In genomic region chr11:45264839-45265515, GRCh38 we compare ENCODE assay signal across 11 cellular contexts. TPM values are rescaled to one million over a fixed set of nuclear protein-coding genes. Genes with fewer than 3 reads are reported as not detected.
DNase-seq lines count a peak whose midpoint lies in the region; ATAC-seq, FAIRE-seq and TF ChIP-seq lines count a peak whose summit lies in the region.
"Had no signal": no experiment of that assay in that cellular context is flagged by ENCODE, and none has a peak within 500 bp of the region (broad histone marks: within the 10 kb centered on the region; RNA-seq: fewer than 3 reads in every experiment).

No MANE protein-coding gene starts in this region.

- peak overlapping the region; percentile 56 for H3K27ac Mint-ChIP-seq in astrocyte (ENCODE audit: unreplicated experiment)

- no peak overlapping the region for H3K4me3 ChIP-seq in A673 (ENCODE audit: low read depth, low read length, poor library complexity, severe bottlenecking)
- H3K4me3 ChIP-seq in HEK293 (ENCODE audit: low read depth, low read length): no peak overlapping the region
- peak overlapping the region; percentile 18 for H3K4me3 ChIP-seq in astrocyte (ENCODE audit: insufficient read depth, low read depth, low read length)
- H3K4me3 ChIP-seq in hepatocyte: no peak overlapping the region
- H3K4me3 ChIP-seq in gastrocnemius medialis: no peak overlapping the region

- no TSS peak for BruUV-seq in A673 (replicated peaks; lab: Mats Ljungman, UMichigan)

- H3K4me2 ChIP-seq in astrocyte (ENCODE audit: low read length) (peak overlapping the region; percentile 80), hepatocyte (no peak overlapping the region)

- H3K4me1 Mint-ChIP-seq in astrocyte (ENCODE audit: low read depth, unreplicated experiment): peaks cover 20% of the 10 kb centered on the region

- in situ Hi-C loops in gastrocnemius medialis (cut with MboI; ENCODE audit: low sequenced_read_pairs in 4 of 4): no loop called here

- H3K9ac ChIP-seq in astrocyte (ENCODE audit: low read length): peak overlapping the region; percentile 49

- H3K4me3 Mint-ChIP-seq in astrocyte (ENCODE audit: unreplicated experiment): no peak overlapping the region

- no peak for TF ChIP-seq POLR2A in gastrocnemius medialis (IDR thresholded peaks at IDR 0.05)

- ATAC-seq in gastrocnemius medialis: no peak

- H3K9me3 ChIP-seq in A673 (ENCODE audit: low read depth, low read length, poor library complexity, severe bottlenecking) (no peaks in the 10 kb centered on the region), HEK293 (ENCODE audit: control insufficient read depth, insufficient read depth, low read depth, low read length) (no peaks in the 10 kb centered on the region), astrocyte (ENCODE audit: insufficient read depth, low read depth, low read length) (no peaks in the 10 kb centered on the region), hepatocyte (ENCODE audit: low read depth) (no peaks in the 10 kb centered on the region), gastrocnemius medialis (no peaks in the 10 kb centered on the region)

- H3K27me3 Mint-ChIP-seq in astrocyte (ENCODE audit: low read depth, unreplicated experiment): peaks cover 14% of the 10 kb centered on the region

- DNase-seq in A673 (ENCODE audit: low spot score): peak; percentile 34
- DNase-seq in astrocyte (ENCODE audit: low read depth): peak; percentile 94
- DNase-seq in hepatocyte (ENCODE audit: low spot score): peak; percentile 57
- no peak for DNase-seq in gastrocnemius medialis
- no peak for DNase-seq in stimulated activated CD4-positive, alpha-beta T cell treated with anti-CD3 and anti-CD28 coated beads, Interleukin-15, amount 100 ng/mL, for 24 hours
- DNase-seq in midbrain (lab: John Stamatoyannopoulos, UW): no peak
- no peak for DNase-seq in germinal center (ENCODE audit: low spot score)
- DNase-seq: islet precursor cell, NCI-H69 had no signal

- H3K4me1 ChIP-seq in A673 (ENCODE audit: insufficient read depth, low read length, poor library complexity, severe bottlenecking) (no peaks in the 10 kb centered on the region), HEK293 (ENCODE audit: control insufficient read depth, insufficient read depth, low read length) (no peaks in the 10 kb centered on the region), astrocyte (ENCODE audit: insufficient read depth, low read length) (peaks cover 17% of the 10 kb centered on the region), hepatocyte (ENCODE audit: insufficient read depth) (peaks cover 29% of the 10 kb centered on the region), gastrocnemius medialis (no peaks in the 10 kb centered on the region)

- TF ChIP-seq CTCF in A673 (conservative IDR thresholded peaks at IDR 0.05; ENCODE audit: low read depth, low read length) (no peak), HEK293 (tag by site-specific recombination; IDR thresholded peaks at IDR 0.05) (no peak), astrocyte (IDR thresholded peaks at IDR 0.05; ENCODE audit: insufficient read depth, low read depth, low read length) (no peak), hepatocyte (IDR thresholded peaks at IDR 0.05; ENCODE audit: poor library complexity) (no peak), gastrocnemius medialis (IDR thresholded peaks at IDR 0.05 in 4 of 5, conservative IDR thresholded peaks at IDR 0.05 in 1 of 5) (no peak)

- H3K27me3 ChIP-seq in A673 (replicated peaks; ENCODE audit: insufficient read depth, low read depth, low read length, poor library complexity): peaks cover 17% of the 10 kb centered on the region
- peaks cover 9% of the 10 kb centered on the region for H3K27me3 ChIP-seq in astrocyte (ENCODE audit: insufficient read depth, low read length)
- no peaks in the 10 kb centered on the region for H3K27me3 ChIP-seq in hepatocyte
- H3K27me3 ChIP-seq in gastrocnemius medialis: peaks cover 0 to 22% (median 7%) of the 10 kb centered on the region in 3 donors

- WGBS in hepatocyte (ENCODE audit: low lambda C conversion rate, missing lambda C conversion rate): 66% methylated on average over 11 of the region's 11 CpGs

- H3K9me2 ChIP-seq in hepatocyte (replicated peaks; ENCODE audit: insufficient read depth): no peaks in the 10 kb centered on the region

- H3K9me3 Mint-ChIP-seq in astrocyte (ENCODE audit: unreplicated experiment): no peaks in the 10 kb centered on the region

- no peaks in the 10 kb centered on the region for H4K20me1 ChIP-seq in astrocyte (ENCODE audit: insufficient read depth, low read length)
- no peaks in the 10 kb centered on the region for H4K20me1 ChIP-seq in hepatocyte (ENCODE audit: insufficient read depth, poor library complexity, severe bottlenecking)

- intact Hi-C loops in A673 (cut with micrococcal nuclease; ENCODE audit: unreplicated experiment) (no loop called here), gastrocnemius medialis (cut with DNase I; ENCODE audit: low total_unique reads) (no loop called here)

- H3K79me2 ChIP-seq in astrocyte (ENCODE audit: insufficient read depth, low read length) (no peaks in the 10 kb centered on the region), hepatocyte (no peaks in the 10 kb centered on the region)

- H2AFZ ChIP-seq in astrocyte (ENCODE audit: low read depth, low read length) (peak overlapping the region; percentile 75), hepatocyte (no peak overlapping the region)

- peaks cover 2% of the 10 kb centered on the region for H3K36me3 Mint-ChIP-seq in astrocyte (ENCODE audit: low read depth, unreplicated experiment)

- H3K27ac ChIP-seq in A673 (ENCODE audit: low read depth, low read length, poor library complexity, severe bottlenecking) (no peak overlapping the region), HEK293 (ENCODE audit: extremely low read depth, low read depth, low read length) (no peak overlapping the region), astrocyte (ENCODE audit: low read depth, low read length) (peak overlapping the region; percentile 88), hepatocyte (peak overlapping the region; percentile 44), gastrocnemius medialis (no peak overlapping the region)
- H3K27ac ChIP-seq: C4-2B had no signal

- FAIRE-seq in astrocyte (lab: Jason Lieb, UNC): peak; percentile 71

- CTCF ChIA-PET in A673 (lab: Charles Lee): no interaction called here
- CTCF ChIA-PET in HEK293 (lab: Yijun Ruan, JAX): interaction anchor here (0.5 to 1.8 kb wide), 8 partner anchors 11 to 539 kb away, joined by 3 to 11 read pairs (median 5); no protein-coding TSS in a partner anchor

- POLR2A ChIA-PET in A673 (lab: Charles Lee; ENCODE audit: low non-redundant PET) (no interaction called here), HEK293 (lab: Yijun Ruan, JAX) (no interaction called here)

- H3K36me3 ChIP-seq in A673 (ENCODE audit: insufficient read depth, low read length, poor library complexity, severe bottlenecking): no peaks in the 10 kb centered on the region
- H3K36me3 ChIP-seq in HEK293 (ENCODE audit: control insufficient read depth in 2 of 2, insufficient read depth in 1 of 2, low read length in 2 of 2): no peaks in the 10 kb centered on the region
- H3K36me3 ChIP-seq in astrocyte (ENCODE audit: insufficient read depth, low read length): no peaks in the 10 kb centered on the region
- H3K36me3 ChIP-seq in hepatocyte (replicated peaks; ENCODE audit: insufficient read depth, low read depth): no peaks in the 10 kb centered on the region
- H3K36me3 ChIP-seq in gastrocnemius medialis: no peaks in the 10 kb centered on the region

TF ChIP-seq in HEK293, 187 proteins besides CTCF, POLR2A, EP300 and RAD21:
- TF ChIP-seq PRDM10 (tag by site-specific recombination; IDR thresholded peaks at IDR 0.05) (0 out of 2 replicates have a peak, but pooled peaks have one; percentile 20), KLF7 (tag by site-specific recombination; IDR thresholded peaks at IDR 0.05; ENCODE audit: borderline replicate concordance) (no peak)
TF ChIP-seq in HEK293: peak in this region for 1.

RNA-seq across cellular contexts. Expression of gene SYT13, which starts 21.2 kb away (rescaled TPM):
- 0.30 and 0.83 TPM in 2 replicates for total RNA-seq in A673 (2021)
- 0.50 and 1.4 TPM in 2 replicates for total RNA-seq in astrocyte
- total RNA-seq in hepatocyte: 10.4 and 11.5 TPM in 2 replicates
- polyA plus RNA-seq in hepatocyte: 1.6 and 1.7 TPM in 2 replicates
- under 1 TPM in 1 of 4 donors, not detected in 3; 0.15 TPM for total RNA-seq in gastrocnemius medialis

Comparison
In these comparisons a context has a peak if more than half of its experiments do, and no peak if none do; other contexts are left out.
1. DNase-seq: peak in A673 (single experiment), astrocyte (single experiment) and hepatocyte (single experiment); none in gastrocnemius medialis (0 of 2), stimulated activated CD4-positive, alpha-beta T cell treated with anti-CD3 and anti-CD28 coated beads, Interleukin-15, amount 100 ng/mL, for 24 hours (single experiment), midbrain (single experiment) and germinal center (single experiment).
2. H3K27ac ChIP-seq: peak in astrocyte (single experiment) and hepatocyte (single experiment); none in A673 (single experiment), HEK293 (single experiment) and gastrocnemius medialis (0 of 4).